21 cellular contexts compared by ENCODE assay signal in genomic region chr11:68691402-68691784, GRCh38. TPM values are rescaled to one million over a fixed set of nuclear protein-coding genes. Genes with fewer than 3 reads are reported as not detected.
DNase-seq lines count a peak whose midpoint lies in the region; FAIRE-seq and TF ChIP-seq lines count a peak whose summit lies in the region.
"Had no signal": no experiment of that assay in that cellular context is flagged by ENCODE, and none has a peak within 500 bp of the region (broad histone marks: within the 10 kb centered on the region; RNA-seq: fewer than 3 reads in every experiment).

No MANE protein-coding gene starts in this region.

- H3K36me3 ChIP-seq in Loucy (ENCODE audit: insufficient read depth, low read length) = no peaks in the 10 kb centered on the region
- H3K36me3 ChIP-seq in endodermal cell (ENCODE audit: control insufficient read depth, insufficient read depth, low read length) = peaks cover 43% of the 10 kb centered on the region
- no peaks in the 10 kb centered on the region for H3K36me3 ChIP-seq in effector memory CD4-positive, alpha-beta T cell (ENCODE audit: control insufficient read depth, insufficient read depth, low read length)

- H3K9me3 Mint-ChIP-seq in endodermal cell = peaks cover 6% of the 10 kb centered on the region

- H3K27ac ChIP-seq in endodermal cell (ENCODE audit: low read depth, low read length) (no peak overlapping the region), substantia nigra (ENCODE audit: low read depth, low read length, poor library complexity, severe bottlenecking) (no peak overlapping the region)
- no peak overlapping the region for H3K27ac ChIP-seq in effector memory CD4-positive, alpha-beta T cell (ENCODE audit: insufficient read depth, low read length, poor library complexity, severe bottlenecking)
- H3K27ac ChIP-seq: GM23248, PC-9 had no signal

- TF ChIP-seq CTCF in Loucy (conservative IDR thresholded peaks at IDR 0.05; ENCODE audit: low read length) (0 out of 2 replicates have a peak, but pooled peaks have one; percentile 10), endodermal cell (conservative IDR thresholded peaks at IDR 0.05) (no peak)

- H3K27ac Mint-ChIP-seq in endodermal cell = no peak overlapping the region
- H3K27ac Mint-ChIP-seq: CD14-positive monocyte had no signal

- H3K9ac ChIP-seq in Loucy (ENCODE audit: low read depth, low read length, poor library complexity, severe bottlenecking) (no peak overlapping the region), endodermal cell (ENCODE audit: extremely low read depth, low read length, poor library complexity, severe bottlenecking) (no peak overlapping the region)
- H3K9ac ChIP-seq: GM23248 had no signal

- H2AFZ ChIP-seq in Loucy (ENCODE audit: low read length) = no peak overlapping the region
- H2AFZ ChIP-seq: GM23248, PC-9 had no signal

- H3K4me3 ChIP-seq in Loucy (ENCODE audit: low read length, poor library complexity, severe bottlenecking) (no peak overlapping the region), endodermal cell (ENCODE audit: low read length) (no peak overlapping the region)
- no peak overlapping the region for H3K4me3 ChIP-seq in effector memory CD4-positive, alpha-beta T cell (ENCODE audit: insufficient read depth, low read depth, low read length, poor library complexity, severe bottlenecking)
- H3K4me3 ChIP-seq: GM23248, PC-9 had no signal

- peak; percentile 57 for FAIRE-seq in GM12892 (lab: Jason Lieb, UNC)
- FAIRE-seq: G401.6, GM19239 had no signal

- no peak for TF ChIP-seq POLR2A in GM12892 (IDR thresholded peaks at IDR 0.05; ENCODE audit: low read depth, low read length)

- peaks cover 31% of the 10 kb centered on the region for H3K4me1 Mint-ChIP-seq in endodermal cell
- H3K4me1 Mint-ChIP-seq: CD14-positive monocyte had no signal

- H3K4me1 ChIP-seq in Loucy (ENCODE audit: insufficient read depth, low read length, poor library complexity, severe bottlenecking) = peaks cover 10% of the 10 kb centered on the region
- H3K4me1 ChIP-seq in endodermal cell (ENCODE audit: control insufficient read depth, insufficient read depth, low read length) = no peaks in the 10 kb centered on the region
- peaks cover 11% of the 10 kb centered on the region for H3K4me1 ChIP-seq in effector memory CD4-positive, alpha-beta T cell (ENCODE audit: control insufficient read depth, insufficient read depth, low read length, poor library complexity, severe bottlenecking)

- no peaks in the 10 kb centered on the region for H3K27me3 ChIP-seq in Loucy (ENCODE audit: insufficient read depth, low read length, poor library complexity, severe bottlenecking)
- no peaks in the 10 kb centered on the region for H3K27me3 ChIP-seq in endodermal cell (ENCODE audit: control insufficient read depth, insufficient read depth, low read length, poor library complexity, severe bottlenecking)
- no peaks in the 10 kb centered on the region for H3K27me3 ChIP-seq in effector memory CD4-positive, alpha-beta T cell (replicated peaks; ENCODE audit: control insufficient read depth, insufficient read depth, low read length, poor library complexity, severe bottlenecking)

- DNase-seq in GM12892 (ENCODE audit: insufficient read length) = no peak
- peak; percentile 53 for DNase-seq in endodermal cell
- DNase-seq in retina = peak; percentile 0
- no peak for DNase-seq in substantia nigra (lab: John Stamatoyannopoulos, UW)
- no peak for DNase-seq in effector memory CD4-positive, alpha-beta T cell
- DNase-seq in HPDE6-E6E7 (ENCODE audit: extremely low spot score) = no peak
- DNase-seq: ACHN, DMS79 treated with DMSO at 0.1 percent for 48 hours, NCI-H1048, NCI-H1436 treated with DMSO at 0.1 percent for 48 hours, NCI-H2029 treated with DMSO at 0.1 percent for 48 hours, NCI-H2171, NCI-H526, PC-9 had no signal

- H3K36me3 Mint-ChIP-seq in endodermal cell (ENCODE audit: low read depth) = peaks cover 21% of the 10 kb centered on the region
- H3K36me3 Mint-ChIP-seq: CD14-positive monocyte had no signal

- whole genome bisulfite sequencing in endodermal cell (ENCODE audit: insufficient coverage in 1 of 2, insufficient read length in 1 of 2), 2 experiments = 75 to 97% methylated on average over 5 to 9 of the region's 9 CpGs

- H4K20me1 ChIP-seq in Loucy (ENCODE audit: insufficient read depth, low read length, poor library complexity, severe bottlenecking) = no peaks in the 10 kb centered on the region

- H3K79me2 ChIP-seq in Loucy (ENCODE audit: insufficient read depth, low read length) = no peaks in the 10 kb centered on the region

- no peaks in the 10 kb centered on the region for H3K9me3 ChIP-seq in Loucy (ENCODE audit: insufficient read depth, low read depth, low read length)
- no peaks in the 10 kb centered on the region for H3K9me3 ChIP-seq in endodermal cell (ENCODE audit: control insufficient read depth, low read length)
- H3K9me3 ChIP-seq in effector memory CD4-positive, alpha-beta T cell (ENCODE audit: control insufficient read depth, low read length) = no peaks in the 10 kb centered on the region

- H3F3A ChIP-seq in Loucy (ENCODE audit: low read depth) = no peaks in the 10 kb centered on the region

- H3K9me2 ChIP-seq in Loucy (replicated peaks; ENCODE audit: low read depth, low read length) = no peaks in the 10 kb centered on the region

- peak overlapping the region; percentile 25 for H3K4me2 ChIP-seq in Loucy (ENCODE audit: low read depth, low read length, poor library complexity, severe bottlenecking)
- H3K4me2 ChIP-seq: PC-9 had no signal

- H3K27me3 Mint-ChIP-seq in endodermal cell (ENCODE audit: insufficient read depth) = no peaks in the 10 kb centered on the region

- H3K4me3 Mint-ChIP-seq in endodermal cell = no peak overlapping the region
- H3K4me3 Mint-ChIP-seq: CD14-positive monocyte had no signal

RNA-seq across cellular contexts. Expression of gene GAL, which starts 7.0 kb away (rescaled TPM):
- polyA plus RNA-seq in GM12892 (2012; ENCODE audit: missing spikeins) = not detected
- total RNA-seq in endodermal cell = 100 to 1,000 TPM in 1 of 2 donors, 10 to 100 TPM in 1; 98.9 to 166 TPM
- 67.5 TPM for polyA plus RNA-seq in endodermal cell (2013, experiment 1 of 2)
- 57.8 TPM for polyA plus RNA-seq in endodermal cell (2013, experiment 2 of 2)
- total RNA-seq: HT-29, MCF 10A had no signal
- polyA plus RNA-seq: CD14-positive monocyte had no signal

RNA-seq across cellular contexts. Expression of gene TESMIN, which starts 59.9 kb away (rescaled TPM):
- not detected for polyA plus RNA-seq in GM12892 (2012; ENCODE audit: missing spikeins)
- 10 to 100 TPM; 53.7 to 68.8 TPM for total RNA-seq in endodermal cell
- 15.3 TPM for polyA plus RNA-seq in endodermal cell (2013, experiment 1 of 2)
- polyA plus RNA-seq in endodermal cell (2013, experiment 2 of 2) = 17.6 TPM
- total RNA-seq: GM23248 had no signal

Comparison
In these comparisons a context has a peak if more than half of its experiments do, and no peak if none do; other contexts are left out.
1. DNase-seq: peak in endodermal cell (single experiment) and retina (single experiment); none in GM12892 (single experiment), substantia nigra (0 of 49), effector memory CD4-positive, alpha-beta T cell (0 of 3) and HPDE6-E6E7 (single experiment).